Comparison of ENCODE assay signal across 16 cellular contexts in genomic region chr13:51589793-51590192, GRCh38. TPM values are rescaled to one million over a fixed set of nuclear protein-coding genes. Genes with fewer than 3 reads are reported as not detected.
A peak's percentile ranks its signal among the peaks of the same experiment; 100 is the strongest.
DNase-seq lines count a peak whose midpoint lies in the region; ATAC-seq and TF ChIP-seq lines count a peak whose summit lies in the region.
"Had no signal": no experiment of that assay in that cellular context is flagged by ENCODE, and none has a peak within 500 bp of the region (broad histone marks: within the 10 kb centered on the region; RNA-seq: fewer than 3 reads in every experiment).

No MANE protein-coding gene starts in this region.

- H3K9me3 ChIP-seq in HUES48 (ENCODE audit: control insufficient read depth, insufficient read depth, low read length) (no peaks in the 10 kb centered on the region), iPS-15b (ENCODE audit: control insufficient read depth, insufficient read depth, low read length) (no peaks in the 10 kb centered on the region), spleen (no peaks in the 10 kb centered on the region), HAP-1 (no peaks in the 10 kb centered on the region)
- H3K9me3 ChIP-seq: BLaER1 had no signal

- H3K27ac ChIP-seq in HUES48 (ENCODE audit: low read depth, low read length) (peak overlapping the region; percentile 79), spleen (peak overlapping the region in 5 of 8 donors; percentile 27 to 62 (median 60))
- H3K27ac ChIP-seq: BLaER1 had no signal

- H3K27me3 ChIP-seq in HUES48 (ENCODE audit: control insufficient read depth, insufficient read depth, low read length) (no peaks in the 10 kb centered on the region), iPS-15b (ENCODE audit: control insufficient read depth, insufficient read depth, low read length) (no peaks in the 10 kb centered on the region), spleen (replicated peaks in 1 of 7) (no peaks in the 10 kb centered on the region), HAP-1 (ENCODE audit: low read depth) (no peaks in the 10 kb centered on the region)
- H3K27me3 ChIP-seq: BLaER1 had no signal

- TF ChIP-seq POLR2A in spleen (IDR thresholded peaks at IDR 0.05): no peak

- in situ Hi-C loops in HAP-1 (cut with MboI; ENCODE audit: low sequenced_read_pairs): loop anchor here (10.0 kb wide), 1 partner anchor 135 kb away; the partner anchor contains the start of gene INTS6

- no peak for TF ChIP-seq CTCF in spleen (IDR thresholded peaks at IDR 0.05 in 8 of 11, conservative IDR thresholded peaks at IDR 0.05 in 3 of 11)

- H3K36me3 ChIP-seq in HUES48 (ENCODE audit: control insufficient read depth, insufficient read depth, low read length): no peaks in the 10 kb centered on the region
- H3K36me3 ChIP-seq in iPS-15b (ENCODE audit: control insufficient read depth, insufficient read depth, low read length): no peaks in the 10 kb centered on the region
- peaks cover 0 to under 1% (median 0%) of the 10 kb centered on the region in 6 donors for H3K36me3 ChIP-seq in spleen
- no peaks in the 10 kb centered on the region for H3K36me3 ChIP-seq in HAP-1 (replicated peaks)
- H3K36me3 ChIP-seq: BLaER1 had no signal

- ATAC-seq in SK-N-SH treated with all-trans-retinoic acid at 6 μM for 48 hours (0 out of 3 replicates have a peak, but pooled peaks have one; percentile 2), GM18498 (IDR thresholded peaks at IDR 0.05; ENCODE audit: unreplicated experiment) (no peak), GM19395 (IDR thresholded peaks at IDR 0.05; ENCODE audit: unreplicated experiment) (no peak)

- intact Hi-C loops in spleen (cut with DNase I; ENCODE audit: low total_unique reads): loop anchor here (5.0 kb wide), 1 partner anchor 213 kb away; the partner anchor contains the start of gene DHRS12

- peaks cover 71% of the 10 kb centered on the region for H3K4me1 ChIP-seq in HUES48 (ENCODE audit: control insufficient read depth, insufficient read depth, low read length)
- peaks cover 28% of the 10 kb centered on the region for H3K4me1 ChIP-seq in iPS-15b (ENCODE audit: control insufficient read depth, insufficient read depth, low read length)
- H3K4me1 ChIP-seq in spleen: peaks cover 28 to 91% (median 61%) of the 10 kb centered on the region in 6 donors
- peaks cover 36% of the 10 kb centered on the region for H3K4me1 ChIP-seq in HAP-1

- 64 to 79% (median 72%) methylated on average over 2 of the region's 2 CpGs for WGBS in spleen, 5 donors

- no peak for DNase-seq in spleen
- DNase-seq in HAP-1 (ENCODE audit: low spot score in 2 of 2): no peak
- no peak for DNase-seq in activated CD4-positive, alpha-beta T cell treated with anti-CD3 and anti-CD28 coated beads for 1 hour
- DNase-seq: activated CD4-positive, alpha-beta T cell treated with anti-CD3 and anti-CD28 coated beads for 4 hours; activated T-cell treated with anti-CD3 and anti-CD28 coated beads for 4 hours; DMS79; NCI-H187; NCI-H69; nucleus accumbens had no signal

- H3K9ac ChIP-seq in HUES48 (ENCODE audit: low read depth, low read length): no peak overlapping the region
- peak overlapping the region; percentile 27 for H3K9ac ChIP-seq in iPS-15b (ENCODE audit: low read depth, low read length)
- H3K9ac ChIP-seq: BLaER1 had no signal

- H3K4me3 ChIP-seq in HUES48 (ENCODE audit: low read depth, low read length): peak overlapping the region; percentile 15; the same call in 1 of the 2 replicates
- H3K4me3 ChIP-seq in iPS-15b (ENCODE audit: low read depth, low read length): no peak overlapping the region
- no peak overlapping the region for H3K4me3 ChIP-seq in spleen
- H3K4me3 ChIP-seq in HAP-1: no peak overlapping the region
- H3K4me3 ChIP-seq: BLaER1, lung had no signal

TF ChIP-seq in SK-N-SH treated with all-trans-retinoic acid at 6 μM for 48 hours, 23 proteins besides CTCF, POLR2A, EP300 and RAD21:
- no peak for TF ChIP-seq ZNF8 (CRISPR knock-in tag; IDR thresholded peaks at IDR 0.05)
- TF ChIP-seq, protein P1, sequence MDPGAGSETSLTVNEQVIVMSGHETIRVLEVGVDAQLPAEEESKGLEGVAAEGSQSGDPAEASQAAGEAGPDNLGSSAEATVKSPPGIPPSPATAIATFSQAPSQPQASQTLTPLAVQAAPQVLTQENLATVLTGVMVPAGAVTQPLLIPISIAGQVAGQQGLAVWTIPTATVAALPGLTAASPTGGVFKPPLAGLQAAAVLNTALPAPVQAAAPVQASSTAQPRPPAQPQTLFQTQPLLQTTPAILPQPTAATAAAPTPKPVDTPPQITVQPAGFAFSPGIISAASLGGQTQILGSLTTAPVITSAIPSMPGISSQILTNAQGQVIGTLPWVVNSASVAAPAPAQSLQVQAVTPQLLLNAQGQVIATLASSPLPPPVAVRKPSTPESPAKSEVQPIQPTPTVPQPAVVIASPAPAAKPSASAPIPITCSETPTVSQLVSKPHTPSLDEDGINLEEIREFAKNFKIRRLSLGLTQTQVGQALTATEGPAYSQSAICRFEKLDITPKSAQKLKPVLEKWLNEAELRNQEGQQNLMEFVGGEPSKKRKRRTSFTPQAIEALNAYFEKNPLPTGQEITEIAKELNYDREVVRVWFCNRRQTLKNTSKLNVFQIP (CRISPR knock-in tag; IDR thresholded peaks at IDR 0.05; ENCODE audit: borderline replicate concordance, low read depth): no peak
- no peak for TF ChIP-seq CSRNP3 (CRISPR knock-in tag; IDR thresholded peaks at IDR 0.05)
- TF ChIP-seq CREB5 (CRISPR knock-in tag; IDR thresholded peaks at IDR 0.05; ENCODE audit: low read depth): no peak
- TF ChIP-seq ESRRG (CRISPR knock-in tag; IDR thresholded peaks at IDR 0.05): no peak
- TF ChIP-seq RARB (CRISPR knock-in tag; IDR thresholded peaks at IDR 0.05): no peak
- TF ChIP-seq PPARA (CRISPR knock-in tag; IDR thresholded peaks at IDR 0.05; ENCODE audit: borderline replicate concordance): no peak
- TF ChIP-seq ZC3H10 (CRISPR knock-in tag; IDR thresholded peaks at IDR 0.05): no peak

RNA-seq across cellular contexts. Expression of gene WDFY2, which starts 5.5 kb away (rescaled TPM):
- total RNA-seq in spleen: 10 to 100 TPM; 18.5 to 32.2 (median 25.5) TPM
- 1 to 10 TPM; 3.0 to 4.6 (median 4.5) TPM for polyA plus RNA-seq in spleen
